ENCODE assay signal across 23 cellular contexts in the genomic region with DNA sequence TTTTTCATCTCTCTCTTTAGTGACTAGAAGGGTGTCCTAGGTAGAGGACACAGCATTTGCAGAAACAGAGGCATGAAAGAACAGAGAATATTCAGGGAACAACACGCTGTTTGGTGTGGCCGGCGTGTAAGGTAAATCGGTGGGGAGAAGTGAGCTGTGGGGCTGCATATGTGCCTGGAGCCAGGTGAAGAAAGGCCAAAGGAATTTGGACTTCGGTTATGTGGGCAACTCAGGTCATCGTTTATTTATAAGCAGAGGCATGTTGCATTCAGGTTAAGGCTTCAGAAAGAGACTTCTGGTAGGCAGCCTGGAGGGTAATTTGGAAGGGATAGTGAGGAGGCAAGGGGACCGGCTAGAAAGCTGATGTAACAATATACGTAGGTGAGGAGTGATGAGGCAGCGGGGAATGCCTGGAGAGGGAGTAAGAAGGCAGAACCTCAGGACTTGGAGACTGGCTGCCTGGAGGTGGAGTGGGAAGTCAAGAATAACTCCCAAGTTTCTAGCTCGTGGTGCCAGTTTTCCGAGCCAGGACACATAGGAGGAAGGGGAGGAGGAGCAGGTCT.
DNase-seq lines count a peak whose midpoint lies in the region; ATAC-seq and TF ChIP-seq lines count a peak whose summit lies in the region.
"Had no signal": no experiment of that assay in that cellular context is flagged by ENCODE, and none has a peak within 500 bp of the region (broad histone marks: within the 10 kb centered on the region; RNA-seq: fewer than 3 reads in every experiment).

No MANE protein-coding gene starts in this region.

- H3K9me2 ChIP-seq in PC-9 (ENCODE audit: insufficient read depth): no peaks in the 10 kb centered on the region

- DNase-seq in Caco-2: peak in 1 of 2 experiments; percentile 19
- DNase-seq in PC-9: no peak
- no peak for DNase-seq in immature natural killer cell
- DNase-seq in trophoblast cell: peak; percentile 70 to 72
- DNase-seq in AG20443 (ENCODE audit: low spot score): no peak
- DNase-seq in mesenteric fat pad (ENCODE audit: low spot score): no peak
- DNase-seq: activated CD4-positive, alpha-beta T cell treated with anti-CD3 and anti-CD28 coated beads for 4 hours; activated naive CD4-positive, alpha-beta T cell treated with anti-CD3 and anti-CD28 coated beads, Interleukin-2, amount 10 ng/mL, durations not matched to agents 7 days and 5 days; activated T-cell treated with anti-CD3 and anti-CD28 coated beads, Interleukin-2, amount 50 U/mL, for 72 hours; anterior cingulate cortex; caudate nucleus; GF-D8; NCI-H1105; NCI-H2029 treated with DMSO at 0.1 percent for 48 hours; NCI-H82; sigmoid colon; stimulated activated CD4-positive, alpha-beta T cell treated with anti-CD3 and anti-CD28 coated beads, Interleukin-15, amount 100 ng/mL, for 24 hours; stimulated activated naive CD8-positive, alpha-beta T cell treated with anti-CD3 and anti-CD28 coated beads, Interleukin-15, Interleukin-2, amounts not matched to agents 100 U/mL and 50 U/mL, for 24 hours had no signal

- no peak overlapping the region for H2BK120ac ChIP-seq in trophoblast cell (ENCODE audit: insufficient read depth, low read length, poor library complexity)

- H3K27ac ChIP-seq in PC-9 (no peak overlapping the region), trophoblast cell (ENCODE audit: low read depth, low read length) (no peak overlapping the region)
- H3K27ac ChIP-seq: thoracic aorta had no signal

- H3K4me3 Mint-ChIP-seq in Caco-2 (ENCODE audit: unreplicated experiment) (no peak overlapping the region), immature natural killer cell (peak overlapping the region in 4 of 5 donors; percentile 33 to 70 (median 59))
- H3K4me3 Mint-ChIP-seq: activated naive CD4-positive, alpha-beta T cell treated with anti-CD3 and anti-CD28 coated beads, Interleukin-2, amount 10 ng/mL, durations not matched to agents 7 days and 5 days; activated T-cell treated with anti-CD3 and anti-CD28 coated beads, Interleukin-2, amount 50 U/mL, for 72 hours; memory B cell; T-helper 2 cell treated with Interferon-gamma antibody and Interleukin-4, amounts not matched to agents 5 μg/mL and 100 μg/mL, for 36 hours had no signal

- no peak overlapping the region for H3K23ac ChIP-seq in trophoblast cell (ENCODE audit: low read length)

- no peak for TF ChIP-seq CTCF in Caco-2 (IDR thresholded peaks at IDR 0.05; ENCODE audit: insufficient read depth in 1 of 2, low read depth in 1 of 2, low read length in 1 of 2, severe bottlenecking in 1 of 2, unreplicated experiment in 1 of 2)
- TF ChIP-seq CTCF in PC-9 (conservative IDR thresholded peaks at IDR 0.05): no peak

- ATAC-seq in GM19452 (IDR thresholded peaks at IDR 0.05; ENCODE audit: unreplicated experiment): no peak
- ATAC-seq: activated T-cell treated with anti-CD3 and anti-CD28 coated beads, Interleukin-2, amount 50 U/mL, for 72 hours; SK-N-SH treated with all-trans-retinoic acid at 6 μM for 48 hours; stimulated activated naive CD8-positive, alpha-beta T cell treated with anti-CD3 and anti-CD28 coated beads, Interleukin-15, Interleukin-2, amounts not matched to agents 100 U/mL and 50 U/mL, for 24 hours had no signal

- H4K91ac ChIP-seq in trophoblast cell (ENCODE audit: low read depth, low read length): no peak overlapping the region

- H2AK5ac ChIP-seq in trophoblast cell (ENCODE audit: low read length): no peak overlapping the region

- H3K4me3 ChIP-seq in Caco-2 (ENCODE audit: low read depth, low read length): no peak overlapping the region
- no peak overlapping the region for H3K4me3 ChIP-seq in PC-9
- H3K4me3 ChIP-seq in trophoblast cell (ENCODE audit: low read depth, low read length): no peak overlapping the region
- H3K4me3 ChIP-seq: sigmoid colon, thoracic aorta had no signal

- H3K27me3 ChIP-seq in Caco-2 (replicated peaks; ENCODE audit: control insufficient read depth, insufficient read depth, low read length) (no peaks in the 10 kb centered on the region), PC-9 (ENCODE audit: insufficient read depth, low read depth) (peaks cover 5% of the 10 kb centered on the region; the same call in 1 of the 2 replicates), trophoblast cell (ENCODE audit: insufficient read depth, low read length) (no peaks in the 10 kb centered on the region)
- H3K27me3 ChIP-seq: sigmoid colon had no signal

- H3K79me2 ChIP-seq in PC-9 (ENCODE audit: low read depth) (no peaks in the 10 kb centered on the region), trophoblast cell (ENCODE audit: control insufficient read depth, insufficient read depth, low read length, poor library complexity) (peaks cover 3% of the 10 kb centered on the region)

- no peak overlapping the region for H3K4ac ChIP-seq in trophoblast cell (ENCODE audit: low read depth, low read length)

- H4K20me1 ChIP-seq in PC-9 (ENCODE audit: insufficient read depth): no peaks in the 10 kb centered on the region

- no peak overlapping the region for H3K4me2 ChIP-seq in PC-9
- H3K4me2 ChIP-seq in trophoblast cell (ENCODE audit: low read length): no peak overlapping the region

- no peaks in the 10 kb centered on the region for H3K9me3 ChIP-seq in Caco-2
- H3K9me3 ChIP-seq in PC-9 (ENCODE audit: insufficient read depth, low read depth): no peaks in the 10 kb centered on the region
- no peaks in the 10 kb centered on the region for H3K9me3 ChIP-seq in trophoblast cell (ENCODE audit: insufficient read depth, low read depth, low read length)
- H3K9me3 ChIP-seq: sigmoid colon, thoracic aorta had no signal

- no peaks in the 10 kb centered on the region for H3K9me3 Mint-ChIP-seq in Caco-2 (ENCODE audit: unreplicated experiment)
- H3K9me3 Mint-ChIP-seq in immature natural killer cell: no peaks in the 10 kb centered on the region
- H3K9me3 Mint-ChIP-seq: activated naive CD4-positive, alpha-beta T cell treated with anti-CD3 and anti-CD28 coated beads, Interleukin-2, amount 10 ng/mL, durations not matched to agents 7 days and 5 days; activated T-cell treated with anti-CD3 and anti-CD28 coated beads, Interleukin-2, amount 50 U/mL, for 72 hours; memory B cell; T-helper 2 cell treated with Interferon-gamma antibody and Interleukin-4, amounts not matched to agents 5 μg/mL and 100 μg/mL, for 36 hours had no signal

- H3K36me3 Mint-ChIP-seq in Caco-2 (ENCODE audit: insufficient read depth, unreplicated experiment): no peaks in the 10 kb centered on the region
- no peaks in the 10 kb centered on the region for H3K36me3 Mint-ChIP-seq in immature natural killer cell
- H3K36me3 Mint-ChIP-seq: activated naive CD4-positive, alpha-beta T cell treated with anti-CD3 and anti-CD28 coated beads, Interleukin-2, amount 10 ng/mL, durations not matched to agents 7 days and 5 days; memory B cell had no signal

- no peak overlapping the region for H3K14ac ChIP-seq in trophoblast cell (ENCODE audit: low read length)

- H3F3A ChIP-seq in PC-9 (ENCODE audit: insufficient read depth, low read depth): no peaks in the 10 kb centered on the region

- no peak overlapping the region for H2BK12ac ChIP-seq in trophoblast cell (ENCODE audit: low read length)

- H4K8ac ChIP-seq in trophoblast cell (ENCODE audit: low read depth, low read length): no peak overlapping the region

- WGBS in trophoblast cell (ENCODE audit: extremely low coverage, insufficient coverage, insufficient read length): no CpG with 5 or more reads among the region's 11 CpGs

- 0 out of 2 replicates have a peak overlapping the region, but pooled peaks have one; percentile 6 for H2AFZ ChIP-seq in PC-9
- H2AFZ ChIP-seq in trophoblast cell (ENCODE audit: insufficient read depth, low read length, poor library complexity): no peak overlapping the region

- no peak overlapping the region for H3K18ac ChIP-seq in trophoblast cell (ENCODE audit: low read length)

- CTCF ChIA-PET in Caco-2 (lab: Charles Lee) (no interaction called here), PC-9 (lab: Charles Lee) (no interaction called here)

- POLR2A ChIA-PET in Caco-2 (lab: Charles Lee) (interaction anchor here (0.5 kb wide), 1 partner anchor 55 kb away, joined by 4 read pairs; no protein-coding TSS in a partner anchor), PC-9 (lab: Charles Lee; ENCODE audit: unreplicated experiment) (no interaction called here)

- H3K27me3 Mint-ChIP-seq in Caco-2 (ENCODE audit: insufficient read depth, unreplicated experiment): no peaks in the 10 kb centered on the region
- peaks cover 10 to 26% (median 12%) of the 10 kb centered on the region in 3 donors for H3K27me3 Mint-ChIP-seq in immature natural killer cell (ENCODE audit: low read depth in 3 of 3)
- H3K27me3 Mint-ChIP-seq: memory B cell had no signal

- H3K27ac Mint-ChIP-seq in Caco-2 (ENCODE audit: unreplicated experiment) (peak overlapping the region; percentile 8), immature natural killer cell (peak overlapping the region; percentile 39 to 92 (median 62))
- H3K27ac Mint-ChIP-seq: activated naive CD4-positive, alpha-beta T cell treated with anti-CD3 and anti-CD28 coated beads, Interleukin-2, amount 10 ng/mL, durations not matched to agents 7 days and 5 days; activated T-cell treated with anti-CD3 and anti-CD28 coated beads, Interleukin-2, amount 50 U/mL, for 72 hours; memory B cell; T-helper 2 cell treated with Interferon-gamma antibody and Interleukin-4, amounts not matched to agents 5 μg/mL and 100 μg/mL, for 36 hours had no signal

- BruUV-seq in Caco-2 (replicated peaks; lab: Mats Ljungman, UMichigan) (no TSS peak), PC-9 (replicated peaks; lab: Mats Ljungman, UMichigan) (no TSS peak)

- H3K36me3 ChIP-seq in Caco-2 (ENCODE audit: control insufficient read depth, insufficient read depth, low read length): no peaks in the 10 kb centered on the region
- H3K36me3 ChIP-seq in PC-9 (ENCODE audit: low read depth): no peaks in the 10 kb centered on the region
- no peaks in the 10 kb centered on the region for H3K36me3 ChIP-seq in trophoblast cell (ENCODE audit: control insufficient read depth in 1 of 2, insufficient read depth in 2 of 2, low read length in 2 of 2)
- H3K36me3 ChIP-seq: sigmoid colon, thoracic aorta had no signal

- H3K79me1 ChIP-seq in trophoblast cell (ENCODE audit: low read length): peaks cover 15% of the 10 kb centered on the region

- no peak overlapping the region for H2BK5ac ChIP-seq in trophoblast cell (ENCODE audit: low read depth, low read length, poor library complexity)

- peaks cover 24% of the 10 kb centered on the region for H3K4me1 Mint-ChIP-seq in Caco-2 (ENCODE audit: low read depth, unreplicated experiment)
- peaks cover 82 to 85% of the 10 kb centered on the region in 2 donors for H3K4me1 Mint-ChIP-seq in immature natural killer cell

- no peak overlapping the region for H4K12ac ChIP-seq in trophoblast cell (ENCODE audit: low read depth, low read length)

- peaks cover 17% of the 10 kb centered on the region for H3K4me1 ChIP-seq in Caco-2
- peaks cover 5% of the 10 kb centered on the region; the same call in 1 of the 2 replicates for H3K4me1 ChIP-seq in PC-9 (replicated peaks; ENCODE audit: insufficient read depth)
- H3K4me1 ChIP-seq in trophoblast cell (ENCODE audit: control insufficient read depth in 1 of 2, insufficient read depth in 2 of 2, low read length in 2 of 2): peaks cover 12 to 16% of the 10 kb centered on the region in 2 experiments

- H3K9ac ChIP-seq in trophoblast cell (ENCODE audit: low read length): no peak overlapping the region

- intact Hi-C loops in Caco-2 (cut with micrococcal nuclease; ENCODE audit: unreplicated experiment) (no loop called here), PC-9 (cut with micrococcal nuclease; ENCODE audit: unreplicated experiment) (no loop called here)

Comparison
In these comparisons a context has a peak if more than half of its experiments do, and no peak if none do; other contexts are left out.
1. DNase-seq: peak in trophoblast cell (2 of 2); none in PC-9 (0 of 2), immature natural killer cell (0 of 3), AG20443 (single experiment) and mesenteric fat pad (single experiment).